1 cellular context compared by ENCODE assay signal in genomic region chr11:79940165-79940564, GRCh38.
TF ChIP-seq lines count a peak whose summit lies in the region.

No MANE protein-coding gene starts in this region.

TF ChIP-seq in HepG2, 621 proteins besides CTCF, POLR2A, EP300 and RAD21 (continued from another document):
- TF ChIP-seq HNF1B (CRISPR knock-in tag; IDR thresholded peaks at IDR 0.05) (no peak), MIXL1 (CRISPR knock-in tag; IDR thresholded peaks at IDR 0.05) (no peak)
